Comparison of ENCODE assay signal across 9 cellular contexts in genomic region chr20:23397961-23398360, GRCh38. TPM values are rescaled to one million over a fixed set of nuclear protein-coding genes. Genes with fewer than 3 reads are reported as not detected.
DNase-seq lines count a peak whose midpoint lies in the region; ATAC-seq and TF ChIP-seq lines count a peak whose summit lies in the region.
"Had no signal": no experiment of that assay in that cellular context is flagged by ENCODE, and none has a peak within 500 bp of the region (broad histone marks: within the 10 kb centered on the region; RNA-seq: fewer than 3 reads in every experiment).

No MANE protein-coding gene starts in this region.

- no peaks in the 10 kb centered on the region for H3K27me3 ChIP-seq in gastrocnemius medialis

- peak overlapping the region; percentile 70 for H3K4me3 Mint-ChIP-seq in T-helper 1 cell treated with Interleukin-12 subunit alpha and Interleukin-12 subunit beta and Interleukin-4 antibody, amounts not matched to agents 30 μg/mL and 1 μg/mL, for 36 hours

- peak; percentile 45 for ATAC-seq in esophagus mucosa
- ATAC-seq in GM21737 (IDR thresholded peaks at IDR 0.05; ENCODE audit: unreplicated experiment) = no peak
- ATAC-seq in gastrocnemius medialis = no peak

- DNase-seq in NOMO-1 (lab: John Stamatoyannopoulos, UW; ENCODE audit: unreplicated experiment in 2 of 2) (peak; percentile 1 to 43), NOMO-1 treated with dmso at 0.1 percent for 144 hours (lab: John Stamatoyannopoulos, UW; ENCODE audit: unreplicated experiment) (no peak), pulmonary artery endothelial cell (ENCODE audit: low read depth, low spot score) (peak; percentile 50), gastrocnemius medialis (no peak)
- DNase-seq in stimulated activated CD4-positive, alpha-beta T cell treated with anti-CD3 and anti-CD28 coated beads, Interleukin-2, amount 100 ng/mL, for 48 hours = no peak
- DNase-seq: Karpas-422 had no signal

- intact Hi-C loops in gastrocnemius medialis (cut with DNase I; ENCODE audit: low total_unique reads) = no loop called here

- no peak for TF ChIP-seq CTCF in gastrocnemius medialis (IDR thresholded peaks at IDR 0.05 in 4 of 5, conservative IDR thresholded peaks at IDR 0.05 in 1 of 5)

- peak overlapping the region; percentile 86 for H3K27ac Mint-ChIP-seq in T-helper 1 cell treated with Interleukin-12 subunit alpha and Interleukin-12 subunit beta and Interleukin-4 antibody, amounts not matched to agents 30 μg/mL and 1 μg/mL, for 36 hours

- peaks cover 48 to 49% of the 10 kb centered on the region in 2 donors for H3K4me1 ChIP-seq in gastrocnemius medialis

- in situ Hi-C loops in gastrocnemius medialis (cut with MboI; ENCODE audit: low sequenced_read_pairs in 4 of 4) = no loop called here

- no peak overlapping the region for H3K4me3 ChIP-seq in gastrocnemius medialis

- no peaks in the 10 kb centered on the region for H3K9me3 ChIP-seq in gastrocnemius medialis

- H3K27ac ChIP-seq in gastrocnemius medialis = no peak overlapping the region

- peaks cover 56% of the 10 kb centered on the region for H3K4me1 Mint-ChIP-seq in T-helper 1 cell treated with Interleukin-12 subunit alpha and Interleukin-12 subunit beta and Interleukin-4 antibody, amounts not matched to agents 30 μg/mL and 1 μg/mL, for 36 hours (ENCODE audit: low read depth)

- no peaks in the 10 kb centered on the region for H3K9me3 Mint-ChIP-seq in T-helper 1 cell treated with Interleukin-12 subunit alpha and Interleukin-12 subunit beta and Interleukin-4 antibody, amounts not matched to agents 30 μg/mL and 1 μg/mL, for 36 hours

- H3K27me3 Mint-ChIP-seq in T-helper 1 cell treated with Interleukin-12 subunit alpha and Interleukin-12 subunit beta and Interleukin-4 antibody, amounts not matched to agents 30 μg/mL and 1 μg/mL, for 36 hours (ENCODE audit: low read depth) = no peaks in the 10 kb centered on the region

- H3K36me3 ChIP-seq in gastrocnemius medialis = peaks cover 0 to 13% of the 10 kb centered on the region in 2 donors

- peaks cover 46% of the 10 kb centered on the region for H3K36me3 Mint-ChIP-seq in T-helper 1 cell treated with Interleukin-12 subunit alpha and Interleukin-12 subunit beta and Interleukin-4 antibody, amounts not matched to agents 30 μg/mL and 1 μg/mL, for 36 hours (ENCODE audit: low read depth)

- TF ChIP-seq POLR2A in gastrocnemius medialis (IDR thresholded peaks at IDR 0.05) = no peak

RNA-seq across cellular contexts. Expression of gene NAPB, which starts 23.3 kb away (rescaled TPM):
- total RNA-seq in esophagus mucosa (4.0 TPM), pulmonary artery endothelial cell (4.5 and 11.4 TPM in 2 replicates), gastrocnemius medialis (1 to 10 TPM; 3.2 to 8.3 (median 3.8) TPM)

RNA-seq across cellular contexts. Expression of gene GZF1, which starts 36.0 kb away (rescaled TPM):
- total RNA-seq in esophagus mucosa (3.6 TPM), pulmonary artery endothelial cell (11.8 and 35.7 TPM in 2 replicates), gastrocnemius medialis (10 to 100 TPM; 10.1 to 23.0 (median 13.3) TPM)

RNA-seq across cellular contexts. Expression of gene CSTL1, which starts 41.5 kb away (rescaled TPM):
- not detected for total RNA-seq in esophagus mucosa
- total RNA-seq in pulmonary artery endothelial cell = not detected in 2 replicates
- not detected for total RNA-seq in gastrocnemius medialis

RNA-seq across cellular contexts. Expression of gene NXT1, which starts 47.4 kb away (rescaled TPM):
- total RNA-seq in esophagus mucosa (21.4 TPM), pulmonary artery endothelial cell (38.0 and 43.4 TPM in 2 replicates), gastrocnemius medialis (10 to 100 TPM; 15.2 to 17.9 (median 15.9) TPM)

RNA-seq across cellular contexts. Expression of gene CST11, which starts 54.7 kb away (rescaled TPM):
- total RNA-seq in esophagus mucosa = not detected
- total RNA-seq in pulmonary artery endothelial cell = not detected in 2 replicates
- not detected for total RNA-seq in gastrocnemius medialis

Comparison
In these comparisons a context has a peak if more than half of its experiments do, and no peak if none do; other contexts are left out.
1. DNase-seq: peak in NOMO-1 (2 of 2) and pulmonary artery endothelial cell (single experiment); none in NOMO-1 treated with dmso at 0.1 percent for 144 hours (single experiment), stimulated activated CD4-positive, alpha-beta T cell treated with anti-CD3 and anti-CD28 coated beads, Interleukin-2, amount 100 ng/mL, for 48 hours (0 of 2) and gastrocnemius medialis (0 of 2).